15 cellular contexts compared by ENCODE assay signal in the genomic region with DNA sequence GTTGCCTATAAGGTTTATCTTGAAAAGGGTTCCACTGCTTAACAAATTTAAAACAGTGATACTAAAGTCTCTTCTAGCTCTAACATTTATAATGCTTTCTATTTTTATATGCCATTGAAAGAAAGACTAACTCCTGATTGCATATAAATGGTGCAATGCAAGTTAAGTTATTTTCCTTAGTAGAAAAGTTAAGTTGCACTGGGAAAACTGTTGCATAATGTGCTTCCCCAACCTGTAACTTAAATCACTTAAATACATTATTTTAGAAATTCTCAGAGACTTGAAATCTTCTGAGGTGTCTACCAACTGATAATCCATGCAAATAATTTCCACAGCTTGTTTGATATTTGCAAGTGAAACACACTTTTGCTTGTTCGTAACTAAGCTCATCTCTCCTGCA.
DNase-seq lines count a peak whose midpoint lies in the region; ATAC-seq and TF ChIP-seq lines count a peak whose summit lies in the region.
"Had no signal": no experiment of that assay in that cellular context is flagged by ENCODE, and none has a peak within 500 bp of the region (broad histone marks: within the 10 kb centered on the region; RNA-seq: fewer than 3 reads in every experiment).

No MANE protein-coding gene starts in this region.

- no peaks in the 10 kb centered on the region for H3K9me3 Mint-ChIP-seq in activated CD4-positive, alpha-beta T cell treated with anti-CD3 and anti-CD28 coated beads, Interleukin-2, amount 10 ng/mL, durations not matched to agents 24 days and 14 days
- peaks cover 8% of the 10 kb centered on the region for H3K9me3 Mint-ChIP-seq in activated T-helper 2 cell treated with anti-CD3 and anti-CD28 coated beads, Interferon-gamma antibody, Interleukin-2, Interleukin-4, amounts not matched to agents 10 μg/mL and 5 μg/mL and 100 μg/mL, durations not matched to agents 14 hours and 24 hours and 36 hours
- H3K9me3 Mint-ChIP-seq in natural killer cell: no peaks in the 10 kb centered on the region
- no peaks in the 10 kb centered on the region for H3K9me3 Mint-ChIP-seq in progenitor cell of endocrine pancreas (ENCODE audit: low read depth)
- H3K9me3 Mint-ChIP-seq: activated naive CD4-positive, alpha-beta T cell treated with anti-CD3 and anti-CD28 coated beads, Interleukin-2, amount 50 U/mL, for 72 hours; WTC11 had no signal

- no peaks in the 10 kb centered on the region for H3K9me3 ChIP-seq in MM.1S (replicated peaks; ENCODE audit: insufficient read depth, low read length)
- H3K9me3 ChIP-seq: HAP-1, suprapubic skin had no signal

- H3K4me1 Mint-ChIP-seq in activated CD4-positive, alpha-beta T cell treated with anti-CD3 and anti-CD28 coated beads, Interleukin-2, amount 10 ng/mL, durations not matched to agents 24 days and 14 days: peaks cover 42% of the 10 kb centered on the region
- peaks cover 46% of the 10 kb centered on the region for H3K4me1 Mint-ChIP-seq in activated T-helper 2 cell treated with anti-CD3 and anti-CD28 coated beads, Interferon-gamma antibody, Interleukin-2, Interleukin-4, amounts not matched to agents 10 μg/mL and 5 μg/mL and 100 μg/mL, durations not matched to agents 14 hours and 24 hours and 36 hours (ENCODE audit: low read depth)
- H3K4me1 Mint-ChIP-seq in natural killer cell: peaks cover 32 to 34% of the 10 kb centered on the region in 2 donors
- H3K4me1 Mint-ChIP-seq in progenitor cell of endocrine pancreas (ENCODE audit: low read depth): peaks cover 40% of the 10 kb centered on the region

- no peaks in the 10 kb centered on the region for H3K79me2 ChIP-seq in MM.1S (ENCODE audit: low read length)

- H3K4me2 ChIP-seq in MM.1S (ENCODE audit: low read depth, low read length): 0 out of 2 replicates have a peak overlapping the region, but pooled peaks have one; percentile 10

- peaks cover 22% of the 10 kb centered on the region for H3F3A ChIP-seq in MM.1S (ENCODE audit: insufficient read depth, low read length)

- H3K9ac ChIP-seq in MM.1S (ENCODE audit: low read length): no peak overlapping the region

- H3K27me3 Mint-ChIP-seq in activated CD4-positive, alpha-beta T cell treated with anti-CD3 and anti-CD28 coated beads, Interleukin-2, amount 10 ng/mL, durations not matched to agents 24 days and 14 days: no peaks in the 10 kb centered on the region
- H3K27me3 Mint-ChIP-seq in activated T-helper 2 cell treated with anti-CD3 and anti-CD28 coated beads, Interferon-gamma antibody, Interleukin-2, Interleukin-4, amounts not matched to agents 10 μg/mL and 5 μg/mL and 100 μg/mL, durations not matched to agents 14 hours and 24 hours and 36 hours (ENCODE audit: low read depth): no peaks in the 10 kb centered on the region
- no peaks in the 10 kb centered on the region for H3K27me3 Mint-ChIP-seq in natural killer cell (ENCODE audit: low read depth in 2 of 2)
- H3K27me3 Mint-ChIP-seq in progenitor cell of endocrine pancreas: no peaks in the 10 kb centered on the region
- H3K27me3 Mint-ChIP-seq: B cell had no signal

- ATAC-seq in natural killer cell (no peak), HG02798 (IDR thresholded peaks at IDR 0.05; ENCODE audit: poor library complexity, unreplicated experiment) (no peak)

- no peaks in the 10 kb centered on the region for H3K36me3 ChIP-seq in MM.1S (replicated peaks; ENCODE audit: insufficient read depth, low read length)
- H3K36me3 ChIP-seq: HAP-1, suprapubic skin had no signal

- no peaks in the 10 kb centered on the region for H3K9me2 ChIP-seq in MM.1S (replicated peaks; ENCODE audit: insufficient read depth, low read length)

- H3K27ac Mint-ChIP-seq in activated CD4-positive, alpha-beta T cell treated with anti-CD3 and anti-CD28 coated beads, Interleukin-2, amount 10 ng/mL, durations not matched to agents 24 days and 14 days: peak overlapping the region; percentile 68
- H3K27ac Mint-ChIP-seq in activated T-helper 2 cell treated with anti-CD3 and anti-CD28 coated beads, Interferon-gamma antibody, Interleukin-2, Interleukin-4, amounts not matched to agents 10 μg/mL and 5 μg/mL and 100 μg/mL, durations not matched to agents 14 hours and 24 hours and 36 hours: peak overlapping the region; percentile 71
- H3K27ac Mint-ChIP-seq in natural killer cell: peak overlapping the region; percentile 90 to 91
- H3K27ac Mint-ChIP-seq in progenitor cell of endocrine pancreas: no peak overlapping the region
- H3K27ac Mint-ChIP-seq: WTC11 had no signal

- no peak overlapping the region for H3K4me3 ChIP-seq in MM.1S (ENCODE audit: low read length)
- H3K4me3 ChIP-seq: HAP-1, suprapubic skin had no signal

- H3K4me1 ChIP-seq in MM.1S (ENCODE audit: low read length): peaks cover 28% of the 10 kb centered on the region
- H3K4me1 ChIP-seq: suprapubic skin had no signal

- H3K27me3 ChIP-seq in MM.1S (replicated peaks; ENCODE audit: insufficient read depth, low read length): no peaks in the 10 kb centered on the region
- H3K27me3 ChIP-seq: suprapubic skin had no signal

- no peak overlapping the region for H3K4me3 Mint-ChIP-seq in activated CD4-positive, alpha-beta T cell treated with anti-CD3 and anti-CD28 coated beads, Interleukin-2, amount 10 ng/mL, durations not matched to agents 24 days and 14 days
- no peak overlapping the region for H3K4me3 Mint-ChIP-seq in activated T-helper 2 cell treated with anti-CD3 and anti-CD28 coated beads, Interferon-gamma antibody, Interleukin-2, Interleukin-4, amounts not matched to agents 10 μg/mL and 5 μg/mL and 100 μg/mL, durations not matched to agents 14 hours and 24 hours and 36 hours (ENCODE audit: low read depth)
- H3K4me3 Mint-ChIP-seq in natural killer cell: peak overlapping the region; percentile 47
- no peak overlapping the region for H3K4me3 Mint-ChIP-seq in progenitor cell of endocrine pancreas (ENCODE audit: low read depth)
- H3K4me3 Mint-ChIP-seq: B cell, WTC11 had no signal

- no peaks in the 10 kb centered on the region for H4K20me1 ChIP-seq in MM.1S (ENCODE audit: insufficient read depth, low read length)

- H3K27ac ChIP-seq in MM.1S (ENCODE audit: low read length): peak overlapping the region; percentile 68; the same call in 1 of the 2 replicates
- H3K27ac ChIP-seq: RWPE1, suprapubic skin had no signal

- H2AFZ ChIP-seq in MM.1S (ENCODE audit: low read length): no peak overlapping the region

- H3K36me3 Mint-ChIP-seq in activated CD4-positive, alpha-beta T cell treated with anti-CD3 and anti-CD28 coated beads, Interleukin-2, amount 10 ng/mL, durations not matched to agents 24 days and 14 days (ENCODE audit: low read depth): no peaks in the 10 kb centered on the region
- peaks cover 12% of the 10 kb centered on the region for H3K36me3 Mint-ChIP-seq in activated T-helper 2 cell treated with anti-CD3 and anti-CD28 coated beads, Interferon-gamma antibody, Interleukin-2, Interleukin-4, amounts not matched to agents 10 μg/mL and 5 μg/mL and 100 μg/mL, durations not matched to agents 14 hours and 24 hours and 36 hours (ENCODE audit: low read depth)
- no peaks in the 10 kb centered on the region for H3K36me3 Mint-ChIP-seq in natural killer cell
- no peaks in the 10 kb centered on the region for H3K36me3 Mint-ChIP-seq in progenitor cell of endocrine pancreas (ENCODE audit: insufficient read depth)
- H3K36me3 Mint-ChIP-seq: activated naive CD4-positive, alpha-beta T cell treated with anti-CD3 and anti-CD28 coated beads, Interleukin-2, amount 50 U/mL, for 72 hours; WTC11 had no signal

- DNase-seq in activated CD4-positive, alpha-beta T cell treated with anti-CD3 and anti-CD28 coated beads, Interleukin-2, amount 10 ng/mL, durations not matched to agents 24 days and 14 days: no peak
- DNase-seq in activated CD4-positive, alpha-beta T cell treated with anti-CD3 and anti-CD28 coated beads for 1 hour: no peak
- DNase-seq in MM.1S (no peak), natural killer cell (no peak), progenitor cell of endocrine pancreas (ENCODE audit: low spot score, unreplicated experiment) (no peak), activated gamma-delta T cell treated with Interleukin-2 at 50 U/mL for 16 hours (no peak)
- no peak for DNase-seq in activated T-helper 2 cell treated with anti-CD3 and anti-CD28 coated beads, Interferon-gamma antibody, Interleukin-2, Interleukin-4, amounts not matched to agents 10 μg/mL and 5 μg/mL and 100 μg/mL, durations not matched to agents 14 hours and 24 hours and 36 hours (ENCODE audit: low spot score)
- DNase-seq: occipital lobe had no signal

- TF ChIP-seq CTCF in MM.1S (IDR thresholded peaks at IDR 0.05; ENCODE audit: low read length) (no peak), natural killer cell (IDR thresholded peaks at IDR 0.05) (no peak), progenitor cell of endocrine pancreas (IDR thresholded peaks at IDR 0.05; ENCODE audit: unreplicated experiment) (no peak)

- intact Hi-C loops in activated CD4-positive, alpha-beta T cell treated with anti-CD3 and anti-CD28 coated beads, Interleukin-2, amount 10 ng/mL, durations not matched to agents 24 days and 14 days (cut with micrococcal nuclease): no loop called here
- intact Hi-C loops in activated T-helper 2 cell treated with anti-CD3 and anti-CD28 coated beads, Interferon-gamma antibody, Interleukin-2, Interleukin-4, amounts not matched to agents 10 μg/mL and 5 μg/mL and 100 μg/mL, durations not matched to agents 14 hours and 24 hours and 36 hours (cut with micrococcal nuclease): no loop called here
- intact Hi-C loops in natural killer cell (cut with micrococcal nuclease): no loop called here
